1 cellular context compared by ENCODE assay signal in the genomic region with DNA sequence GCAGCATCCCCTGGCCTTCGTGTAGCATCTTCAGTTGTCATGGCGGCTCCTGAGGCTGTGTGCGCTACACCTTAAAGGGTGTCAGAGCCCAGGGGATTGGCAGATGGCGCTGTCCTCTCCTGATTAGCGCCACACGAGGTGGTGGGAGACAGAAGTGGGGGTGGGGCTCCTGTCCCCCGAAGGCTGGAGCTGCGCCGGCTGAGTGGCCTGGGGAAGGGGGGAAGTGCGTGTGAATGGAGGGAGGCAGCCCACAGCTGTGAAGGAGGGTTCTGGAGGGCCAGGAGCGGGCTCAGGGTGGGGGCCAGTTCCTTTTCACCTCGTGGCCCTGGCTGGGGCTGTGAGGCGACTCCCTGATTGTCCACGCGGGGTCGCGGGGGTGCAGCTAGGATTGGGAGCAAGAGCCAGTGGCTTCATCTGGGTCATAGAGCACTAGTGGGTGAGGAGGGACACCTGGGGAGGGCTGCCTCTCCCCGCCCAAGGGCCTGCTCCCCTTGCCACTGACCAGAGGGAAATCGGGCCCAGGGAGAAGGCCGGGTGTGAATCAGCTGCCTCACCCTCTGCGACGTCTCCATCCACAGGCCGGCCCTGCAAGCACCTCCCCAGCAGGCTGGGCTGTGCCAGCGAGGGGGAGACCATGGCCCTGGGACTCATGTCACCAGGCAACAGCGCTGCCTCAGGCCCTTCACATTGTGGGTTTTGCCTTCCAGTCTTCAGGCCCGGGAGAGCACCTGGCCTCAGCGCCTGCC.
TF ChIP-seq lines count a peak whose summit lies in the region.

No MANE protein-coding gene starts in this region.

TF ChIP-seq in K562, 482 proteins besides CTCF, POLR2A, EP300 and RAD21 (continued from another document):
- TF ChIP-seq, protein P1, sequence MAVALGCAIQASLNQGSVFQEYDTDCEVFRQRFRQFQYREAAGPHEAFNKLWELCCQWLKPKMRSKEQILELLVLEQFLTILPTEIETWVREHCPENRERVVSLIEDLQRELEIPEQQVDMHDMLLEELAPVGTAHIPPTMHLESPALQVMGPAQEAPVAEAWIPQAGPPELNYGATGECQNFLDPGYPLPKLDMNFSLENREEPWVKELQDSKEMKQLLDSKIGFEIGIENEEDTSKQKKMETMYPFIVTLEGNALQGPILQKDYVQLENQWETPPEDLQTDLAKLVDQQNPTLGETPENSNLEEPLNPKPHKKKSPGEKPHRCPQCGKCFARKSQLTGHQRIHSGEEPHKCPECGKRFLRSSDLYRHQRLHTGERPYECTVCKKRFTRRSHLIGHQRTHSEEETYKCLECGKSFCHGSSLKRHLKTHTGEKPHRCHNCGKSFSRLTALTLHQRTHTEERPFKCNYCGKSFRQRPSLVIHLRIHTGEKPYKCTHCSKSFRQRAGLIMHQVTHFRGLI (CRISPR knock-in tag; IDR thresholded peaks at IDR 0.05), result no peak
- TF ChIP-seq NFIX (CRISPR knock-in tag; IDR thresholded peaks at IDR 0.05; ENCODE audit: low read depth) (no peak), MED1 (CRISPR knock-in tag; IDR thresholded peaks at IDR 0.05; ENCODE audit: borderline replicate concordance) (no peak), MEIS2 (IDR thresholded peaks at IDR 0.05; ENCODE audit: partially characterized antibody) (no peak), SAFB (IDR thresholded peaks at IDR 0.05; ENCODE audit: borderline replicate concordance, low read depth, low read length) (peak; percentile 72; the same call in 1 of the 2 replicates), EP400 (IDR thresholded peaks at IDR 0.05) (peak; percentile 90), HMGN3 (IDR thresholded peaks at IDR 0.05; ENCODE audit: borderline replicate concordance, extremely low read depth, insufficient read length, low read depth, low read length) (no peak), PHB (CRISPR knock-in tag; IDR thresholded peaks at IDR 0.05) (no peak)
- TF ChIP-seq, protein P2, sequence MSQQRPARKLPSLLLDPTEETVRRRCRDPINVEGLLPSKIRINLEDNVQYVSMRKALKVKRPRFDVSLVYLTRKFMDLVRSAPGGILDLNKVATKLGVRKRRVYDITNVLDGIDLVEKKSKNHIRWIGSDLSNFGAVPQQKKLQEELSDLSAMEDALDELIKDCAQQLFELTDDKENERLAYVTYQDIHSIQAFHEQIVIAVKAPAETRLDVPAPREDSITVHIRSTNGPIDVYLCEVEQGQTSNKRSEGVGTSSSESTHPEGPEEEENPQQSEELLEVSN (IDR thresholded peaks at IDR 0.05; ENCODE audit: borderline replicate concordance in 1 of 2, extremely low read depth in 1 of 2, insufficient read depth in 1 of 2, insufficient read length in 1 of 2, low read depth in 1 of 2, low read length in 1 of 2, poor library complexity in 1 of 2, severe bottlenecking in 1 of 2), result peak; percentile 67 to 80
- TF ChIP-seq, protein P3, sequence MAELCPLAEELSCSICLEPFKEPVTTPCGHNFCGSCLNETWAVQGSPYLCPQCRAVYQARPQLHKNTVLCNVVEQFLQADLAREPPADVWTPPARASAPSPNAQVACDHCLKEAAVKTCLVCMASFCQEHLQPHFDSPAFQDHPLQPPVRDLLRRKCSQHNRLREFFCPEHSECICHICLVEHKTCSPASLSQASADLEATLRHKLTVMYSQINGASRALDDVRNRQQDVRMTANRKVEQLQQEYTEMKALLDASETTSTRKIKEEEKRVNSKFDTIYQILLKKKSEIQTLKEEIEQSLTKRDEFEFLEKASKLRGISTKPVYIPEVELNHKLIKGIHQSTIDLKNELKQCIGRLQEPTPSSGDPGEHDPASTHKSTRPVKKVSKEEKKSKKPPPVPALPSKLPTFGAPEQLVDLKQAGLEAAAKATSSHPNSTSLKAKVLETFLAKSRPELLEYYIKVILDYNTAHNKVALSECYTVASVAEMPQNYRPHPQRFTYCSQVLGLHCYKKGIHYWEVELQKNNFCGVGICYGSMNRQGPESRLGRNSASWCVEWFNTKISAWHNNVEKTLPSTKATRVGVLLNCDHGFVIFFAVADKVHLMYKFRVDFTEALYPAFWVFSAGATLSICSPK (IDR thresholded peaks at IDR 0.05; ENCODE audit: borderline replicate concordance), result no peak
